Comparison of ENCODE assay signal across 8 cellular contexts in the genomic region with DNA sequence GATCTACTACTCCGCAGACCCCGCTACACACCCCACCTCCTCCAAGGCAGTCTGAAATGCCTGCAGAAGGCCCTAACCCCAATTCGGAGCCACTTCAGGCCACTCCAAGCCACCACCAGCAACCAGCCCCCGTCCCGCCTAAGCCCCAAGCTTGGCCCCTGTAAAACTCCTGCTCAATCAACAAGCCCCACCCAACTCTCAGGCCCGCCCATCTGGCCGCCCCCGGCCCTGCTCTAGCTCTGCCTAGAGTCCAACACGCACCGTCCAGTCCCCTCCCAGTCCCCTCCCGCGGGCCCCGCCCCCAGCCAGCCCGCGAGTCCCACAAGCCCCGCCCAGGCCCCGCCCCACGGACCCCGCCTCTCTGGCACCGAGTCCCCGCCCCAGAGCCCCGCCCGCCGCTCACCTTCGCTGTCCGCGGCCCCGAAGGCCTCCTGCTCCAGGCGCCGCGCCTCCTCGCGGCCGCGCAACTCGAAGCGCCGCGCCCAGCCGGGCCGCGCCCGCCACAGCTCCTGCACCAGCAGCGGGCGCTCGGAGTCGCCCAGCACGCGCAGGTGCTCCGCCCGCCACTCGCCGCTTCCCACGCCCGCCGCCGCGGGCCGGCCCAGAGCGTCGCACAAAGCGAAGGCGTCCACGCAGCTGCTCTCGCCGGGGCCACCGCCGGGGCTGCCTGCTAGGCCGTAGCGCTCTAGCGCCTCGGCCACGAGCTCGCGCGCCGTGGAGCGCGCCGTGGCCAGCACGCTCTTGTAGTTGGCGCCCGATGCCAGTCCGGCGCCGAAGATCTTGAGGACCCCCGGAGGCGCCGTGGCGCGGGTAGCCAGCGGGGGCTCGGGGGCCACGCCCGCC.
DNase-seq lines count a peak whose midpoint lies in the region; ATAC-seq lines count a peak whose summit lies in the region.

No MANE protein-coding gene starts in this region.

- peak overlapping the region; percentile 46 for H3K4me3 ChIP-seq in NT2/D1 (ENCODE audit: insufficient read length, low read depth)

- DNase-seq in AML-193 (lab: John Stamatoyannopoulos, UW) (peak; percentile 46 to 53), HUDEP-2 (lab: John Stamatoyannopoulos, UW; ENCODE audit: unreplicated experiment in 76 of 76) (peak in 73 of 76 experiments; percentile 56 to 99 (median 95)), NT2/D1 (ENCODE audit: low read depth, low spot score) (peak; percentile 79), epidermal melanocyte (ENCODE audit: insufficient read length, low spot score) (peak; percentile 88), middle frontal gyrus (ENCODE audit: extremely low spot score, low spot score) (peak; percentile 40)
- DNase-seq in activated CD8-positive, alpha-beta memory T cell treated with anti-CD3 and anti-CD28 coated beads, Interleukin-2, amount 50 U/mL, for 48 hours, result peak; percentile 98
- DNase-seq in stimulated activated CD8-positive, alpha-beta memory T cell treated with anti-CD3 and anti-CD28 coated beads, Interleukin-15, amount 100 ng/mL, for 4 hours (ENCODE audit: low read depth in 2 of 2), result peak; percentile 72 to 75

- no peaks in the 10 kb centered on the region for H3K36me3 ChIP-seq in NT2/D1 (ENCODE audit: insufficient read depth, insufficient read length, low read length)

- H3K4me1 ChIP-seq in NT2/D1 (ENCODE audit: insufficient read depth, insufficient read length), result peaks cover 11% of the 10 kb centered on the region

- ATAC-seq in GM19351 (IDR thresholded peaks at IDR 0.05; ENCODE audit: unreplicated experiment), result peak; percentile 90

- H3K27me3 ChIP-seq in NT2/D1 (ENCODE audit: insufficient read depth, insufficient read length), result peaks cover 16% of the 10 kb centered on the region

- H3K9ac ChIP-seq in NT2/D1 (ENCODE audit: insufficient read length, low read depth), result peak overlapping the region; percentile 77

- H3K9me3 ChIP-seq in NT2/D1 (ENCODE audit: insufficient read depth, low read length), result no peaks in the 10 kb centered on the region

Comparison
In these comparisons a context has a peak if more than half of its experiments do, and no peak if none do; other contexts are left out.
1. Peak in every context shown above with its lines: DNase-seq, ATAC-seq and H3K4me3 ChIP-seq.
2. DNase-seq: peak in every context shown above with its lines; median percentile 98 in activated CD8-positive, alpha-beta memory T cell treated with anti-CD3 and anti-CD28 coated beads, Interleukin-2, amount 50 U/mL, for 48 hours; 95 in HUDEP-2; 88 in epidermal melanocyte; 79 in NT2/D1; 74 in stimulated activated CD8-positive, alpha-beta memory T cell treated with anti-CD3 and anti-CD28 coated beads, Interleukin-15, amount 100 ng/mL, for 4 hours; 50 in AML-193; 40 in middle frontal gyrus.